1 cellular context compared by ENCODE assay signal in the genomic region with DNA sequence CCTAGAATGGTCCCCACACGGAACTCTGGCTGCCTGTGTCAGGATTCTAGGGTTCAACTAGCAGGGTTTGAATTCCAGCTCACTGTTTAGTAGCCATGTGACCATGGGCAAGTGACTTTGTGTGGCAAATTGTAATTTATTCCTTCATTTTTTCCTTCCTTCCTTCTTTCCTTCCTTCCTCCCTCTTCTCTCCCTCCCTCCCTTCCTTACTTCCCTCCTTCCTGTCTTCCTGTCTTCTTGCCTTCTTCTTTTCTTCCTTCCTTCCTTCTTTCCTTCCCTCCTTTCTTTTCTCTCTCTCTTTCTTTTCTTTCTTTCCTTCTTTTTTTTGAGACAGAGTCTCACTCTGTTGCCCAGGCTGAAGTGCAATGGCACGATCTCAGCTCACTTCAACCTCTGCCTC.
TF ChIP-seq lines count a peak whose summit lies in the region.

No MANE protein-coding gene starts in this region.

TF ChIP-seq in GM12878, 131 proteins besides CTCF, POLR2A, EP300 and RAD21:
- TF ChIP-seq HDGF (IDR thresholded peaks at IDR 0.05), result peak; percentile 47; the same call in 1 of the 2 replicates
- no peak for TF ChIP-seq BACH1 (IDR thresholded peaks at IDR 0.05; ENCODE audit: borderline replicate concordance)
- TF ChIP-seq POU2F2 (IDR thresholded peaks at IDR 0.05; ENCODE audit: borderline replicate concordance, low read depth, low read length), result no peak
- no peak for TF ChIP-seq ZNF207 (IDR thresholded peaks at IDR 0.05; ENCODE audit: borderline replicate concordance)
- TF ChIP-seq SREBF2 (IDR thresholded peaks at IDR 0.05; ENCODE audit: low read length), result no peak
- TF ChIP-seq ATF3 (IDR thresholded peaks at IDR 0.05; ENCODE audit: borderline replicate concordance, extremely low read depth, low read depth, low read length), result no peak
- no peak for TF ChIP-seq SIX5 (IDR thresholded peaks at IDR 0.05; ENCODE audit: low read depth, low read length, severe bottlenecking)
- TF ChIP-seq SMAD1 (IDR thresholded peaks at IDR 0.05; ENCODE audit: low read depth, partially characterized antibody), result no peak
- no peak for TF ChIP-seq TBL1XR1 (IDR thresholded peaks at IDR 0.05; ENCODE audit: low read depth, low read length)
- TF ChIP-seq, protein P1, sequence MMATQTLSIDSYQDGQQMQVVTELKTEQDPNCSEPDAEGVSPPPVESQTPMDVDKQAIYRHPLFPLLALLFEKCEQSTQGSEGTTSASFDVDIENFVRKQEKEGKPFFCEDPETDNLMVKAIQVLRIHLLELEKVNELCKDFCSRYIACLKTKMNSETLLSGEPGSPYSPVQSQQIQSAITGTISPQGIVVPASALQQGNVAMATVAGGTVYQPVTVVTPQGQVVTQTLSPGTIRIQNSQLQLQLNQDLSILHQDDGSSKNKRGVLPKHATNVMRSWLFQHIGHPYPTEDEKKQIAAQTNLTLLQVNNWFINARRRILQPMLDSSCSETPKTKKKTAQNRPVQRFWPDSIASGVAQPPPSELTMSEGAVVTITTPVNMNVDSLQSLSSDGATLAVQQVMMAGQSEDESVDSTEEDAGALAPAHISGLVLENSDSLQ (IDR thresholded peaks at IDR 0.05), result no peak
- TF ChIP-seq HCFC1 (IDR thresholded peaks at IDR 0.05; ENCODE audit: low read length), result no peak
- no peak for TF ChIP-seq SREBF1 (IDR thresholded peaks at IDR 0.05; ENCODE audit: low read length)
- TF ChIP-seq ATF2 (IDR thresholded peaks at IDR 0.05; ENCODE audit: low read length), result no peak
- no peak for TF ChIP-seq RCOR1 (conservative IDR thresholded peaks at IDR 0.05; ENCODE audit: low read depth, low read length)
- TF ChIP-seq IRF4 (IDR thresholded peaks at IDR 0.05; ENCODE audit: low read depth, low read length), result no peak
- no peak for TF ChIP-seq ATF7 (IDR thresholded peaks at IDR 0.05; ENCODE audit: low read depth)
- TF ChIP-seq RAD51 (IDR thresholded peaks at IDR 0.05), result peak; percentile 56; the same call in 1 of the 2 replicates
- no peak for TF ChIP-seq CREM (IDR thresholded peaks at IDR 0.05; ENCODE audit: low read depth)
- peak; percentile 30; the same call in 1 of the 2 replicates for TF ChIP-seq NBN (IDR thresholded peaks at IDR 0.05)
- no peak for TF ChIP-seq REST (IDR thresholded peaks at IDR 0.05; ENCODE audit: low read depth, low read length)
